Comparison of ENCODE assay signal across 8 cellular contexts in genomic region chr3:194486540-194487288, GRCh38. TPM values are rescaled to one million over a fixed set of nuclear protein-coding genes. Genes with fewer than 3 reads are reported as not detected.
DNase-seq lines count a peak whose midpoint lies in the region; ATAC-seq and TF ChIP-seq lines count a peak whose summit lies in the region.

TSS of gene ATP13A3 (minus strand) at chr3:194487002. CDS start at chr3:194462190, 24,812 bp downstream.

- H3K9me3 ChIP-seq in mammary epithelial cell (replicated peaks; ENCODE audit: insufficient read depth, low read length), result no peaks in the 10 kb centered on the region

- ATAC-seq in GM18873 (IDR thresholded peaks at IDR 0.05; ENCODE audit: low FRiP score, unreplicated experiment) (peak; percentile 58), HG03135 (IDR thresholded peaks at IDR 0.05; ENCODE audit: unreplicated experiment) (peak; percentile 77)

- H3K79me2 ChIP-seq in ACC112 (ENCODE audit: control insufficient read depth, insufficient read depth, low read length, unreplicated experiment), result peaks cover 55% of the 10 kb centered on the region
- H3K79me2 ChIP-seq in mammary epithelial cell (ENCODE audit: insufficient read depth, low read length), result peaks cover 49% of the 10 kb centered on the region

- H3K9ac ChIP-seq in mammary epithelial cell (ENCODE audit: insufficient read depth, low read length), result peak within 1 kb of the TSS; percentile 82

- intact Hi-C loops in mammary epithelial cell (cut with micrococcal nuclease), result loop anchor here (1.0 to 10.0 kb wide), 2 partner anchors 88 to 778 kb away; no protein-coding TSS in a partner anchor

- H3K4me3 ChIP-seq in ACC112 (ENCODE audit: low read depth, low read length) (peak within 1 kb of the TSS; percentile 97), WI38 (ENCODE audit: low read depth, low read length) (peak within 1 kb of the TSS; percentile 97), mammary epithelial cell (replicated peaks in 1 of 3; ENCODE audit: insufficient read depth in 1 of 3, low read depth in 2 of 3, low read length in 3 of 3) (peak within 1 kb of the TSS; percentile 62 to 76 (median 64))

- H3K4me2 ChIP-seq in mammary epithelial cell (ENCODE audit: insufficient read depth, low read depth, low read length), result peak within 1 kb of the TSS; percentile 96

- peak within 1 kb of the TSS; percentile 47 for H2AFZ ChIP-seq in ACC112 (ENCODE audit: low read length, unreplicated experiment)
- H2AFZ ChIP-seq in mammary epithelial cell (ENCODE audit: low read depth, low read length), result peak within 1 kb of the TSS; percentile 79

- H3K27ac ChIP-seq in ACC112 (ENCODE audit: low read depth, low read length), result peak within 1 kb of the TSS; percentile 88
- H3K27ac ChIP-seq in mammary epithelial cell (ENCODE audit: insufficient read depth, low read depth, low read length), result peak within 1 kb of the TSS; percentile 76

- peaks cover 54% of the 10 kb centered on the region for H3K4me1 ChIP-seq in ACC112 (ENCODE audit: control insufficient read depth, insufficient read depth, low read length, unreplicated experiment)
- peaks cover 34% of the 10 kb centered on the region for H3K4me1 ChIP-seq in mammary epithelial cell (ENCODE audit: insufficient read depth, low read length)

- dilution Hi-C loops in mammary epithelial cell (cut with HindIII; ENCODE audit: low sequenced_read_pairs), result loop anchor here (5.0 kb wide), 1 partner anchor 101 kb away; no protein-coding TSS in a partner anchor

- peaks cover 20% of the 10 kb centered on the region for H3K36me3 ChIP-seq in ACC112 (ENCODE audit: insufficient read depth, low read length)
- H3K36me3 ChIP-seq in mammary epithelial cell (ENCODE audit: insufficient read depth, low read length), result peaks cover 2% of the 10 kb centered on the region

- H3K27me3 ChIP-seq in ACC112 (ENCODE audit: insufficient read depth, low read length) (no peaks in the 10 kb centered on the region), mammary epithelial cell (ENCODE audit: insufficient read depth, low read length) (no peaks in the 10 kb centered on the region)

- no TSS peak for BruUV-seq in mammary epithelial cell (replicated peaks; lab: Mats Ljungman, UMichigan)

- DNase-seq in NCI-H2227 (lab: John Stamatoyannopoulos, UW; ENCODE audit: unreplicated experiment), result peak; percentile 96
- DNase-seq in mammary epithelial cell, result peak; percentile 85
- DNase-seq in iPS-NIHi11 (ENCODE audit: low spot score), result peak; percentile 99
- peak; percentile 65 for DNase-seq in smooth muscle cell of the brain vasculature (ENCODE audit: low read depth, low spot score)

- CTCF ChIA-PET in mammary epithelial cell (lab: Charles Lee; ENCODE audit: low non-redundant PET), result no interaction called here

- in situ Hi-C loops in mammary epithelial cell (cut with MboI; ENCODE audit: low sequenced_read_pairs in 2 of 2), result loop anchor here in 1 of 2 donors (5.0 kb wide), 1 partner anchor 36 kb away; no protein-coding TSS in a partner anchor

- WGBS in mammary epithelial cell (ENCODE audit: low coverage, missing lambda C conversion rate), result 0% methylated on average over 2 of the region's 99 CpGs

- no peaks in the 10 kb centered on the region for H4K20me1 ChIP-seq in mammary epithelial cell (ENCODE audit: insufficient read depth, low read length)

- TF ChIP-seq CTCF in WI38 (IDR thresholded peaks at IDR 0.05; ENCODE audit: low read depth, low read length) (no peak), mammary epithelial cell (conservative IDR thresholded peaks at IDR 0.05 in 1 of 2, IDR thresholded peaks at IDR 0.05 in 1 of 2; ENCODE audit: extremely low read depth in 1 of 2, insufficient read depth in 1 of 2, low read depth in 1 of 2, low read length in 2 of 2) (no peak)

RNA-seq across cellular contexts. Expression of gene ATP13A3, which starts in this region (rescaled TPM):
- total RNA-seq in mammary epithelial cell, result 100 to 1,000 TPM; 151 to 226 TPM
- polyA plus RNA-seq in mammary epithelial cell, result 65.5 TPM
- 76.2 TPM for polyA minus RNA-seq in mammary epithelial cell

Comparison
In these comparisons a context has a peak if more than half of its experiments do, and no peak if none do; other contexts are left out.
1. Peak in every context shown above with its lines: DNase-seq, ATAC-seq, H3K4me3 ChIP-seq and H3K27ac ChIP-seq.